Comparison of ENCODE assay signal across 35 cellular contexts in genomic region chr20:53278555-53278954, GRCh38.
"Had no signal": no experiment of that assay in that cellular context is flagged by ENCODE, and none has a peak within 500 bp of the region (broad histone marks: within the 10 kb centered on the region; RNA-seq: fewer than 3 reads in every experiment).

No MANE protein-coding gene starts in this region.

- H3K36me3 ChIP-seq: MG63 had no signal

- H3K9me3 ChIP-seq: MG63 had no signal

- DNase-seq: Karpas-422, Kasumi-1, MG63, MM.1S, MV-4-11, NCI-H1048, NCI-H1092, NCI-H1092 treated with DMSO at 0.1 percent for 48 hours, NCI-H1105, NCI-H1105 treated with DMSO at 0.1 percent for 48 hours, NCI-H1417, NCI-H1417 treated with DMSO at 0.1 percent for 48 hours, NCI-H1436, NCI-H1436 treated with DMSO at 0.1 percent for 48 hours, NCI-H146, NCI-H1694, NCI-H1694 treated with DMSO at 0.1 percent for 48 hours, NCI-H187, NCI-H187 treated with DMSO at 0.1 percent for 48 hours, NCI-H1930, NCI-H2029, NCI-H2029 treated with DMSO at 0.1 percent for 48 hours, NCI-H2081, NCI-H2081 treated with DMSO at 0.1 percent for 48 hours, NCI-H2107, NCI-H2171, NCI-H2171 treated with DMSO at 0.1 percent for 48 hours, NCI-H2227 treated with DMSO at 0.1 percent for 48 hours, NCI-H226, NCI-H345, NCI-H446, NCI-H446 treated with DMSO at 0.1 percent for 48 hours, NCI-H510A, NCI-H510A treated with DMSO at 0.1 percent for 48 hours, NCI-H524 had no signal

- H3K27me3 ChIP-seq: MG63 had no signal

- H3K4me3 ChIP-seq: MG63 had no signal
